In genomic region chr5:139638090-139638735, GRCh38 we compare ENCODE assay signal across 1 cellular context.
TF ChIP-seq lines count a peak whose summit lies in the region.

No MANE protein-coding gene starts in this region.

TF ChIP-seq in K562, 482 proteins besides CTCF, POLR2A, EP300 and RAD21 (continued from another document):
- TF ChIP-seq, protein P1, sequence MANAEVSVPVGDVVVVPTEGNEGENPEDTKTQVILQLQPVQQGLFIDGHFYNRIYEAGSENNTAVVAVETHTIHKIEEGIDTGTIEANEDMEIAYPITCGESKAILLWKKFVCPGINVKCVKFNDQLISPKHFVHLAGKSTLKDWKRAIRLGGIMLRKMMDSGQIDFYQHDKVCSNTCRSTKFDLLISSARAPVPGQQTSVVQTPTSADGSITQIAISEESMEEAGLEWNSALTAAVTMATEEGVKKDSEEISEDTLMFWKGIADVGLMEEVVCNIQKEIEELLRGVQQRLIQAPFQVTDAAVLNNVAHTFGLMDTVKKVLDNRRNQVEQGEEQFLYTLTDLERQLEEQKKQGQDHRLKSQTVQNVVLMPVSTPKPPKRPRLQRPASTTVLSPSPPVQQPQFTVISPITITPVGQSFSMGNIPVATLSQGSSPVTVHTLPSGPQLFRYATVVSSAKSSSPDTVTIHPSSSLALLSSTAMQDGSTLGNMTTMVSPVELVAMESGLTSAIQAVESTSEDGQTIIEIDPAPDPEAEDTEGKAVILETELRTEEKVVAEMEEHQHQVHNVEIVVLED (CRISPR knock-in tag; IDR thresholded peaks at IDR 0.05): peak; percentile 31; the same call in 1 of the 2 replicates
- TF ChIP-seq THAP12 (CRISPR knock-in tag; IDR thresholded peaks at IDR 0.05) (no peak), ZNF175 (CRISPR knock-in tag; IDR thresholded peaks at IDR 0.05; ENCODE audit: low read depth) (peak; percentile 62; the same call in 1 of the 2 replicates), CC2D1A (IDR thresholded peaks at IDR 0.05) (no peak; the same call in 1 of the 2 replicates), NFXL1 (CRISPR knock-in tag; IDR thresholded peaks at IDR 0.05) (no peak), ZSCAN32 (CRISPR knock-in tag; IDR thresholded peaks at IDR 0.05) (no peak), ZNF707 (CRISPR knock-in tag; conservative IDR thresholded peaks at IDR 0.05) (0 out of 2 replicates have a peak, but pooled peaks have one; percentile 17), ZNF133 (CRISPR knock-in tag; IDR thresholded peaks at IDR 0.05) (peak; percentile 70; the same call in 1 of the 2 replicates), SMC3 (conservative IDR thresholded peaks at IDR 0.05; ENCODE audit: insufficient read depth, low read depth, low read length) (no peak), NR3C1 (CRISPR knock-in tag; IDR thresholded peaks at IDR 0.05) (no peak), TAF7 (tag; IDR thresholded peaks at IDR 0.05) (peak; percentile 48; the same call in 1 of the 2 replicates), TEAD4 (IDR thresholded peaks at IDR 0.05; ENCODE audit: low read length) (0 out of 2 replicates have a peak, but pooled peaks have one; percentile 1), TEAD4 (CRISPR knock-in tag; IDR thresholded peaks at IDR 0.05; ENCODE audit: borderline replicate concordance) (no peak), SNAPC5 (CRISPR knock-in tag; IDR thresholded peaks at IDR 0.05) (no peak), HNRNPUL1 (IDR thresholded peaks at IDR 0.05; ENCODE audit: low read length) (no peak), IRF1 (CRISPR knock-in tag; IDR thresholded peaks at IDR 0.05; ENCODE audit: borderline replicate concordance) (no peak), ZNF224 (CRISPR knock-in tag; IDR thresholded peaks at IDR 0.05) (no peak), C11orf30 (IDR thresholded peaks at IDR 0.05; ENCODE audit: low read depth) (peak; percentile 94), FOS (IDR thresholded peaks at IDR 0.05; ENCODE audit: extremely low read depth, insufficient read length) (no peak), ZNF57 (CRISPR knock-in tag; IDR thresholded peaks at IDR 0.05) (no peak), ZNF277 (CRISPR knock-in tag; IDR thresholded peaks at IDR 0.05; ENCODE audit: borderline replicate concordance) (no peak), DMBX1 (CRISPR knock-in tag; IDR thresholded peaks at IDR 0.05; ENCODE audit: borderline replicate concordance) (0 out of 2 replicates have a peak, but pooled peaks have one; percentile 23), ZNF764 (CRISPR knock-in tag; IDR thresholded peaks at IDR 0.05; ENCODE audit: low read depth) (no peak), RBM39 (optimal IDR thresholded peaks at IDR 0.05; ENCODE audit: low read depth, low read length) (no peak), ZNF696 (CRISPR knock-in tag; conservative IDR thresholded peaks at IDR 0.05) (no peak), ZFP1 (CRISPR knock-in tag; IDR thresholded peaks at IDR 0.05) (peak; percentile 64; the same call in 1 of the 2 replicates), SRSF7 (optimal IDR thresholded peaks at IDR 0.05; ENCODE audit: low read depth, low read length) (no peak)
- TF ChIP-seq, protein P2, sequence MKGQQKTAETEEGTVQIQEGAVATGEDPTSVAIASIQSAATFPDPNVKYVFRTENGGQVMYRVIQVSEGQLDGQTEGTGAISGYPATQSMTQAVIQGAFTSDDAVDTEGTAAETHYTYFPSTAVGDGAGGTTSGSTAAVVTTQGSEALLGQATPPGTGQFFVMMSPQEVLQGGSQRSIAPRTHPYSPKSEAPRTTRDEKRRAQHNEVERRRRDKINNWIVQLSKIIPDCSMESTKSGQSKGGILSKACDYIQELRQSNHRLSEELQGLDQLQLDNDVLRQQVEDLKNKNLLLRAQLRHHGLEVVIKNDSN (CRISPR knock-in tag; IDR thresholded peaks at IDR 0.05): no peak; the same call in 1 of the 2 replicates
- TF ChIP-seq, protein P3, sequence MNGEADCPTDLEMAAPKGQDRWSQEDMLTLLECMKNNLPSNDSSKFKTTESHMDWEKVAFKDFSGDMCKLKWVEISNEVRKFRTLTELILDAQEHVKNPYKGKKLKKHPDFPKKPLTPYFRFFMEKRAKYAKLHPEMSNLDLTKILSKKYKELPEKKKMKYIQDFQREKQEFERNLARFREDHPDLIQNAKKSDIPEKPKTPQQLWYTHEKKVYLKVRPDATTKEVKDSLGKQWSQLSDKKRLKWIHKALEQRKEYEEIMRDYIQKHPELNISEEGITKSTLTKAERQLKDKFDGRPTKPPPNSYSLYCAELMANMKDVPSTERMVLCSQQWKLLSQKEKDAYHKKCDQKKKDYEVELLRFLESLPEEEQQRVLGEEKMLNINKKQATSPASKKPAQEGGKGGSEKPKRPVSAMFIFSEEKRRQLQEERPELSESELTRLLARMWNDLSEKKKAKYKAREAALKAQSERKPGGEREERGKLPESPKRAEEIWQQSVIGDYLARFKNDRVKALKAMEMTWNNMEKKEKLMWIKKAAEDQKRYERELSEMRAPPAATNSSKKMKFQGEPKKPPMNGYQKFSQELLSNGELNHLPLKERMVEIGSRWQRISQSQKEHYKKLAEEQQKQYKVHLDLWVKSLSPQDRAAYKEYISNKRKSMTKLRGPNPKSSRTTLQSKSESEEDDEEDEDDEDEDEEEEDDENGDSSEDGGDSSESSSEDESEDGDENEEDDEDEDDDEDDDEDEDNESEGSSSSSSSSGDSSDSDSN (IDR thresholded peaks at IDR 0.05; ENCODE audit: borderline replicate concordance in 1 of 2, low read depth in 2 of 2, low read length in 2 of 2): peak in 1 of 2 experiments; percentile 5; a peak in 1 of 4 replicates
